In genomic region chr5:143682221-143682620, GRCh38 we compare ENCODE assay signal across 21 cellular contexts.
A peak's percentile ranks its signal among the peaks of the same experiment; 100 is the strongest.
DNase-seq lines count a peak whose midpoint lies in the region; ATAC-seq, FAIRE-seq and TF ChIP-seq lines count a peak whose summit lies in the region.
"Had no signal": no experiment of that assay in that cellular context is flagged by ENCODE, and none has a peak within 500 bp of the region (broad histone marks: within the 10 kb centered on the region; RNA-seq: fewer than 3 reads in every experiment).

No MANE protein-coding gene starts in this region.

- no peaks in the 10 kb centered on the region for H3K27me3 ChIP-seq in adrenal gland

- no peak for TF ChIP-seq CTCF in A549 (IDR thresholded peaks at IDR 0.05)
- no peak for TF ChIP-seq CTCF in choroid plexus epithelial cell (conservative IDR thresholded peaks at IDR 0.05; ENCODE audit: low read depth, low read length)
- TF ChIP-seq CTCF in adrenal gland (IDR thresholded peaks at IDR 0.05): no peak

- H3K9me3 ChIP-seq in A549 (no peaks in the 10 kb centered on the region), adrenal gland (replicated peaks in 1 of 3) (no peaks in the 10 kb centered on the region)

- DNase-seq in A549 (ENCODE audit: low read depth in 1 of 2, low spot score in 1 of 2): peak in 1 of 2 experiments; percentile 32
- peak; percentile 22 for DNase-seq in D341Med (ENCODE audit: low spot score)
- peak; percentile 81 for DNase-seq in choroid plexus epithelial cell (ENCODE audit: low read depth)
- peak; percentile 54 for DNase-seq in iris pigment epithelial cell (ENCODE audit: low read depth)
- no peak for DNase-seq in NCI-H2196 (lab: John Stamatoyannopoulos, UW; ENCODE audit: unreplicated experiment)
- no peak for DNase-seq in adrenal gland
- DNase-seq in activated effector memory CD4-positive, alpha-beta T cell treated with Interleukin-2 at 50 U/mL for 16 hours: no peak
- DNase-seq: activated CD4-positive, alpha-beta T cell treated with anti-CD3 and anti-CD28 coated beads, Interleukin-2, amount 10 ng/mL, durations not matched to agents 24 days and 14 days; activated CD8-positive, alpha-beta memory T cell treated with anti-CD3 and anti-CD28 coated beads, Interleukin-2, amount 50 U/mL, for 48 hours; activated naive CD4-positive, alpha-beta T cell treated with anti-CD3 and anti-CD28 coated beads, Interleukin-2, amount 50 U/mL, for 16 hours; AML-193; COR-L47; effector CD8-positive, alpha-beta T cell; NCI-H1436; occipital lobe; PC-9; stimulated activated CD4-positive, alpha-beta T cell treated with anti-CD3 and anti-CD28 coated beads, Interleukin-4, amount 100 ng/mL, for 1 hour had no signal

- H3K4me1 ChIP-seq in A549: peaks cover 55% of the 10 kb centered on the region
- H3K4me1 ChIP-seq in adrenal gland (replicated peaks in 1 of 2): no peaks in the 10 kb centered on the region

- peak; percentile 31 to 49; a peak in 4 of 6 replicates for ATAC-seq in A549
- no peak for ATAC-seq in HG02610 (IDR thresholded peaks at IDR 0.05; ENCODE audit: unreplicated experiment)

- 68% methylated on average over 2 of the region's 2 CpGs for WGBS in A549 (ENCODE audit: missing lambda C conversion rate)
- 78 to 100% (median 83%) methylated on average over 2 of the region's 2 CpGs for WGBS in adrenal gland, 4 donors

- H3K4me2 ChIP-seq in A549: peak overlapping the region; percentile 8; the same call in 1 of the 3 replicates
- H3K4me2 ChIP-seq: PC-9 had no signal

- intact Hi-C loops in adrenal gland (cut with DNase I): no loop called here

- CTCF ChIA-PET in A549 (lab: Yijun Ruan, JAX): interaction anchor here (0.9 to 1.1 kb wide), 4 partner anchors 27 to 760 kb away, joined by 3 read pairs; no protein-coding TSS in a partner anchor

- H3K4me3 ChIP-seq in A549 (no peak overlapping the region), choroid plexus epithelial cell (ENCODE audit: low read depth, low read length) (no peak overlapping the region), adrenal gland (no peak overlapping the region)
- H3K4me3 ChIP-seq: PC-9, SK-N-MC had no signal

- H3K27ac ChIP-seq in A549 (peak overlapping the region; percentile 32 to 68; a peak in 4 of 6 replicates), adrenal gland (no peak overlapping the region)
- H3K27ac ChIP-seq: PC-9, SK-N-MC had no signal

- TF ChIP-seq RAD21 in A549 (conservative IDR thresholded peaks at IDR 0.05 in 1 of 2, IDR thresholded peaks at IDR 0.05 in 1 of 2): no peak

- TF ChIP-seq EP300 in A549 (IDR thresholded peaks at IDR 0.05): no peak

- FAIRE-seq in A549 (lab: Jason Lieb, UNC): no peak
- FAIRE-seq: G401.6, GM12891 had no signal

- POLR2A ChIA-PET in A549 (lab: Yijun Ruan, JAX): interaction anchor here (1.1 to 1.6 kb wide), 2 partner anchors 278 to 489 kb away, joined by 3 to 4 read pairs; partner anchors contain the start of genes KCTD16 and YIPF5

- no peaks in the 10 kb centered on the region for H3K36me3 ChIP-seq in adrenal gland (replicated peaks in 1 of 2)

- TF ChIP-seq POLR2A in A549 (IDR thresholded peaks at IDR 0.05; ENCODE audit: low read length): no peak
- TF ChIP-seq POLR2A in adrenal gland (IDR thresholded peaks at IDR 0.05): no peak

TF ChIP-seq in A549, 52 proteins besides CTCF, POLR2A, EP300 and RAD21:
- TF ChIP-seq JUNB (IDR thresholded peaks at IDR 0.05): no peak
- no peak for TF ChIP-seq NR3C1 (IDR thresholded peaks at IDR 0.05)
- no peak for TF ChIP-seq RNF2 (IDR thresholded peaks at IDR 0.05; ENCODE audit: borderline replicate concordance, low read depth)
- TF ChIP-seq HOXB5 (CRISPR knock-in tag; IDR thresholded peaks at IDR 0.05): no peak
- no peak for TF ChIP-seq KDM1A (IDR thresholded peaks at IDR 0.05; ENCODE audit: low read depth)
- no peak for TF ChIP-seq CBX2 (IDR thresholded peaks at IDR 0.05; ENCODE audit: borderline replicate concordance, low read depth)

Comparison
In these comparisons a context has a peak if more than half of its experiments do, and no peak if none do; other contexts are left out.
1. DNase-seq: peak in D341Med (single experiment), choroid plexus epithelial cell (single experiment) and iris pigment epithelial cell (single experiment); none in NCI-H2196 (single experiment), adrenal gland (0 of 7) and activated effector memory CD4-positive, alpha-beta T cell treated with Interleukin-2 at 50 U/mL for 16 hours (single experiment).
2. H3K27ac ChIP-seq: peak in A549 (2 of 2); none in adrenal gland (0 of 5).